ENCODE assay signal across 25 cellular contexts in the genomic region with DNA sequence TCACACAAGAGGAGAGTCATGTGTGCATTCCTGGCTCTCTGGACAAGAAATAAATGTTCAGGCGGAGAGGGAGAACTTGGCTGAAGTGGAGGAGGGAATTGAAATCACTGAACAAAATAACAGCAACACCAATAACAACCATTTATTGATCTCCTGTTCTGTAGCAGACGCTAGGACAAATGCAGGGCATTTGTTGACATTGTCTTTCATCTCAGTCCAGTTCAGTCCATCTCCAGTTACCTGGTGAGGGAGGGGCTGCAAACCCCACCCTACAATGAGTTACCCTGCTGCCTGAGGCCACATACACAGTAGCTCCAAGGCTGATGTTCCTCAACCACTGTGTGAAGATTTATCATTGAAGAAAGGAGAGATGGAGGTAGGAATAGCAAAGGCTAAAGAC. TPM values are rescaled to one million over a fixed set of nuclear protein-coding genes. Genes with fewer than 3 reads are reported as not detected.
A peak's percentile ranks its signal among the peaks of the same experiment; 100 is the strongest.
DNase-seq lines count a peak whose midpoint lies in the region; ATAC-seq, FAIRE-seq and TF ChIP-seq lines count a peak whose summit lies in the region.
"Had no signal": no experiment of that assay in that cellular context is flagged by ENCODE, and none has a peak within 500 bp of the region (broad histone marks: within the 10 kb centered on the region; RNA-seq: fewer than 3 reads in every experiment).

No MANE protein-coding gene starts in this region.

- no peak overlapping the region for H4K5ac ChIP-seq in H1 (ENCODE audit: insufficient read length, low read depth, low read length)

- ATAC-seq in right lobe of liver, result peak; percentile 36 to 59 (median 52)
- no peak for ATAC-seq in GM18867 (IDR thresholded peaks at IDR 0.05; ENCODE audit: unreplicated experiment)
- ATAC-seq: HCT116 had no signal

- H2BK12ac ChIP-seq in H1 (ENCODE audit: low read depth, low read length), result no peak overlapping the region

- no peak for TF ChIP-seq EP300 in H1 (IDR thresholded peaks at IDR 0.05; ENCODE audit: borderline replicate concordance in 1 of 2, low read depth in 2 of 2, low read length in 2 of 2)

- H2BK120ac ChIP-seq in H1 (replicated peaks; ENCODE audit: low read depth, low read length), result no peak overlapping the region

- H3K14ac ChIP-seq in H1 (ENCODE audit: insufficient read length), result no peak overlapping the region

- POLR2A ChIA-PET in H1 (lab: Charles Lee; ENCODE audit: partially characterized antibody), result no interaction called here

- H3K79me1 ChIP-seq in H1 (ENCODE audit: low read depth, low read length), result no peaks in the 10 kb centered on the region

- H3K23ac ChIP-seq in H1 (ENCODE audit: insufficient read length), result no peak overlapping the region

- no peak overlapping the region for H4K8ac ChIP-seq in H1 (ENCODE audit: extremely low read depth, insufficient read depth, low read length)

- no peak overlapping the region for H3K9ac ChIP-seq in H1 (replicated peaks in 1 of 4; ENCODE audit: extremely low read depth in 1 of 4, low read depth in 3 of 4, low read length in 3 of 4)
- H3K9ac ChIP-seq: BLaER1 treated with 17β-estradiol and CSF1 and Interleukin-3, amounts not matched to agents 10 nM and 100 nM; GM23248 had no signal

- TF ChIP-seq POLR2A in H1 (IDR thresholded peaks at IDR 0.05; ENCODE audit: control extremely low read depth in 1 of 2, low read depth in 2 of 2, low read length in 2 of 2), result no peak
- TF ChIP-seq POLR2A in right lobe of liver (IDR thresholded peaks at IDR 0.05), result no peak

- H3K4me1 ChIP-seq in H1 (replicated peaks in 1 of 4; ENCODE audit: control insufficient read depth in 3 of 4, insufficient read depth in 4 of 4, low read length in 3 of 4) (no peaks in the 10 kb centered on the region), right lobe of liver (peaks cover 0 to 34% (median 16%) of the 10 kb centered on the region in 4 donors)
- H3K4me1 ChIP-seq: BE2C had no signal

- H4K20me1 ChIP-seq in H1 (replicated peaks in 1 of 2; ENCODE audit: control insufficient read depth in 1 of 2, insufficient read depth in 2 of 2, low read length in 2 of 2), result peaks cover 0 to 2% of the 10 kb centered on the region in 2 experiments
- H4K20me1 ChIP-seq: BLaER1 treated with 17β-estradiol and CSF1 and Interleukin-3, amounts not matched to agents 10 nM and 100 nM had no signal

- no peaks in the 10 kb centered on the region for H3K9me3 ChIP-seq in H1 (ENCODE audit: insufficient read depth in 2 of 2, low read depth in 1 of 2, low read length in 1 of 2)
- no peaks in the 10 kb centered on the region for H3K9me3 ChIP-seq in right lobe of liver
- H3K9me3 ChIP-seq: BE2C; BLaER1 treated with 17β-estradiol and CSF1 and Interleukin-3, amounts not matched to agents 10 nM and 100 nM had no signal

- TF ChIP-seq CTCF in H1 (IDR thresholded peaks at IDR 0.05; ENCODE audit: control extremely low read depth in 1 of 3, insufficient read depth in 1 of 3, low read depth in 1 of 3, low read length in 3 of 3) (no peak), right lobe of liver (IDR thresholded peaks at IDR 0.05) (no peak)

- no peak overlapping the region for H3K4ac ChIP-seq in H1 (replicated peaks; ENCODE audit: insufficient read length, low read depth, low read length)

- H4K91ac ChIP-seq in H1 (replicated peaks; ENCODE audit: insufficient read length, low read length), result no peak overlapping the region

- CTCF ChIA-PET in H1 (lab: Charles Lee; ENCODE audit: partially characterized antibody), result interaction anchor here (0.6 to 4.0 kb wide), 5 partner anchors 12 to 27 kb away, joined by 3 to 33 read pairs (median 4); a partner anchor contains a TSS

- H3K36me3 ChIP-seq in H1 (ENCODE audit: control insufficient read depth in 2 of 4, insufficient read depth in 4 of 4, low read length in 3 of 4), result no peaks in the 10 kb centered on the region
- H3K36me3 ChIP-seq in right lobe of liver, result no peaks in the 10 kb centered on the region
- H3K36me3 ChIP-seq: BE2C; BLaER1 treated with 17β-estradiol and CSF1 and Interleukin-3, amounts not matched to agents 10 nM and 100 nM had no signal

- no peak overlapping the region for H2BK20ac ChIP-seq in H1 (ENCODE audit: low read length)

- intact Hi-C loops in right lobe of liver (cut with DNase I), result no loop called here

- no peaks in the 10 kb centered on the region for H3K27me3 ChIP-seq in H1 (replicated peaks in 1 of 4; ENCODE audit: control insufficient read depth in 3 of 4, extremely low read depth in 1 of 4, insufficient read depth in 3 of 4, low read length in 3 of 4)
- H3K27me3 ChIP-seq in right lobe of liver, result no peaks in the 10 kb centered on the region
- H3K27me3 ChIP-seq: BE2C; BLaER1 treated with 17β-estradiol and CSF1 and Interleukin-3, amounts not matched to agents 10 nM and 100 nM had no signal

- H2BK5ac ChIP-seq in H1 (ENCODE audit: low read depth, low read length), result no peak overlapping the region

- no peak overlapping the region for H2AFZ ChIP-seq in H1 (ENCODE audit: low read length)
- H2AFZ ChIP-seq: GM23248 had no signal

- FAIRE-seq in H1 (lab: Jason Lieb, UNC), result no peak
- FAIRE-seq: A204.1, GM12892, GM19239 had no signal

- TF ChIP-seq RAD21 in H1 (IDR thresholded peaks at IDR 0.05 in 1 of 2, conservative IDR thresholded peaks at IDR 0.05 in 1 of 2; ENCODE audit: low read depth in 2 of 2, low read length in 2 of 2), result no peak

- no peaks in the 10 kb centered on the region for H3K79me2 ChIP-seq in H1 (ENCODE audit: control insufficient read depth in 1 of 2, insufficient read depth in 2 of 2, low read length in 2 of 2)

- H3K23me2 ChIP-seq in H1 (ENCODE audit: low read depth, low read length), result no peaks in the 10 kb centered on the region

- no peak overlapping the region for H3K56ac ChIP-seq in H1 (replicated peaks; ENCODE audit: insufficient read length, low read depth, low read length)

- DNase-seq in NCI-H146 treated with DMSO at 0.1 percent for 48 hours (lab: John Stamatoyannopoulos, UW; ENCODE audit: unreplicated experiment) (peak; percentile 21), H1 (ENCODE audit: low read depth in 1 of 2, low spot score in 2 of 2) (no peak), right lobe of liver (no peak), 8988T (no peak), SHP77 (lab: John Stamatoyannopoulos, UW) (no peak)
- DNase-seq: ACHN; AML-193; BE2C; CD4-positive, alpha-beta T cell; CD8-positive, alpha-beta memory T cell; DMS53; DMS79 treated with DMSO at 0.1 percent for 48 hours; GF-D8; GM23248; H9 had no signal

- H2BK15ac ChIP-seq in H1 (ENCODE audit: low read length), result no peak overlapping the region

- no peak overlapping the region for H3K4me2 ChIP-seq in H1 (ENCODE audit: insufficient read depth in 1 of 2, low read depth in 2 of 2, low read length in 2 of 2)
- H3K4me2 ChIP-seq: BLaER1 treated with 17β-estradiol and CSF1 and Interleukin-3, amounts not matched to agents 10 nM and 100 nM had no signal

- WGBS in H1 (ENCODE audit: extremely low coverage in 1 of 2, insufficient coverage in 1 of 2, insufficient read length in 1 of 2, insufficient replicate concordance in 2 of 2, low coverage in 1 of 2, low lambda C conversion rate in 2 of 2, missing lambda C conversion rate in 1 of 2), 2 experiments, result 96% methylated on average over 2 of the region's 2 CpGs; no CpG with 5 or more reads in 1 of the 2 experiments
- 24% methylated on average over 2 of the region's 2 CpGs for WGBS in right lobe of liver (ENCODE audit: insufficient coverage, low coverage, low lambda C conversion rate, missing lambda C conversion rate)

- H3K4me3 ChIP-seq in H1 (ENCODE audit: extremely low read depth in 1 of 4, insufficient read depth in 2 of 4, low read depth in 3 of 4, low read length in 4 of 4) (no peak overlapping the region), right lobe of liver (no peak overlapping the region)
- H3K4me3 ChIP-seq: BLaER1 treated with 17β-estradiol and CSF1 and Interleukin-3, amounts not matched to agents 10 nM and 100 nM; GM23248 had no signal

- no peak overlapping the region for H3K18ac ChIP-seq in H1 (ENCODE audit: extremely low read depth, low read length)

- 0 out of 2 replicates have a peak overlapping the region, but pooled peaks have one; percentile 24 for H2AK5ac ChIP-seq in H1 (ENCODE audit: low read depth, low read length)

- H3K27ac ChIP-seq in H1 (ENCODE audit: low read depth, low read length) (no peak overlapping the region), right lobe of liver (peak overlapping the region in 1 of 3 donors; percentile 47)
- H3K27ac ChIP-seq: BLaER1 treated with 17β-estradiol and CSF1 and Interleukin-3, amounts not matched to agents 10 nM and 100 nM; GM23248 had no signal

RNA-seq across cellular contexts. Expression of a gene that starts 27.3 kb away (rescaled TPM):
- total RNA-seq in H1 (2021; fragmentation: NEBNext Ultra II Directional; extraction: Animal tissue kit (Norgen Biotek cat#: 25700)), result 1.3 and 1.4 TPM in 2 replicates
- 1.7 and 2.3 TPM in 2 replicates for polyA plus RNA-seq in H1 (2011; rRNA removed)
- 2.7 TPM for polyA plus RNA-seq in H1 (2011; cell fraction: cytosol; rRNA removed)
- 9.9 TPM for polyA plus RNA-seq in H1 (2011; cell fraction: nucleus; rRNA removed)
- 1.8 to 2.6 TPM (median 2.4 TPM) in 4 replicates for polyA plus RNA-seq in H1 (2012, experiment 1 of 2)
- polyA plus RNA-seq in H1 (2012, experiment 2 of 2), result 0.72 TPM
- polyA plus RNA-seq in H1 (2013, experiment 1 of 2), result 1.0 TPM
- polyA plus RNA-seq in H1 (2013, experiment 2 of 2), result 0.72 TPM
- polyA minus RNA-seq in H1 (2011; rRNA and poly(A)+ RNA removed), result 0.34 and 1.1 TPM in 2 replicates
- 0.95 TPM for polyA minus RNA-seq in H1 (2011; cell fraction: cytosol; rRNA and poly(A)+ RNA removed)
- polyA minus RNA-seq in H1 (2011; cell fraction: nucleus; rRNA and poly(A)+ RNA removed), result 3.7 TPM
- 10 to 100 TPM in 4 of 6 experiments, 1 to 10 TPM in 2; 5.0 to 35.7 (median 13.5) TPM for total RNA-seq in right lobe of liver
- total RNA-seq: GM23248 had no signal
- polyA plus RNA-seq: GM23248 had no signal

RNA-seq across cellular contexts. Expression of a gene that starts 30.6 kb away (rescaled TPM):
- total RNA-seq in H1 (2021; fragmentation: NEBNext Ultra II Directional; extraction: Animal tissue kit (Norgen Biotek cat#: 25700)), result not detected in 2 replicates
- polyA plus RNA-seq in H1 (2011; rRNA removed), result not detected in 2 replicates
- polyA plus RNA-seq in H1 (2011; cell fraction: cytosol; rRNA removed), result not detected
- not detected for polyA plus RNA-seq in H1 (2011; cell fraction: nucleus; rRNA removed)
- polyA plus RNA-seq in H1 (2012, experiment 1 of 2), result 0.31 TPM in 1 of 4 replicates, not detected in the others
- polyA plus RNA-seq in H1 (2012, experiment 2 of 2), result not detected
- not detected for polyA plus RNA-seq in H1 (2013, experiment 1 of 2)
- not detected for polyA plus RNA-seq in H1 (2013, experiment 2 of 2)
- not detected in 2 replicates for polyA minus RNA-seq in H1 (2011; rRNA and poly(A)+ RNA removed)
- polyA minus RNA-seq in H1 (2011; cell fraction: cytosol; rRNA and poly(A)+ RNA removed), result not detected
- not detected for polyA minus RNA-seq in H1 (2011; cell fraction: nucleus; rRNA and poly(A)+ RNA removed)
- total RNA-seq in right lobe of liver, result under 1 TPM; 0.22 to 0.86 (median 0.52) TPM
- total RNA-seq: CD4-positive, alpha-beta T cell; CD8-positive, alpha-beta memory T cell; Daoy; G401; GM23248; H4; H9 had no signal
- polyA plus RNA-seq: CD14-positive monocyte; CD8-positive, alpha-beta memory T cell; GM23248 had no signal

RNA-seq across cellular contexts. Expression of a gene that starts 41.3 kb away (rescaled TPM):
- total RNA-seq in H1 (2021; fragmentation: NEBNext Ultra II Directional; extraction: Animal tissue kit (Norgen Biotek cat#: 25700)), result not detected in 2 replicates
- not detected in 2 replicates for polyA plus RNA-seq in H1 (2011; rRNA removed)
- polyA plus RNA-seq in H1 (2011; cell fraction: cytosol; rRNA removed), result not detected
- polyA plus RNA-seq in H1 (2011; cell fraction: nucleus; rRNA removed), result not detected
- polyA plus RNA-seq in H1 (2012, experiment 1 of 2), result 0.21 to 0.53 TPM (median 0.42 TPM) in 3 of 4 replicates, not detected in the other
- polyA plus RNA-seq in H1 (2012, experiment 2 of 2), result not detected
- polyA plus RNA-seq in H1 (2013, experiment 1 of 2), result not detected
- polyA plus RNA-seq in H1 (2013, experiment 2 of 2), result not detected
- polyA minus RNA-seq in H1 (2011; rRNA and poly(A)+ RNA removed), result not detected in 2 replicates
- polyA minus RNA-seq in H1 (2011; cell fraction: cytosol; rRNA and poly(A)+ RNA removed), result not detected
- polyA minus RNA-seq in H1 (2011; cell fraction: nucleus; rRNA and poly(A)+ RNA removed), result not detected
- total RNA-seq in right lobe of liver, result not detected
- total RNA-seq: CD4-positive, alpha-beta T cell; CD8-positive, alpha-beta memory T cell; Daoy; G401; GM23248; H4; H9 had no signal
- polyA plus RNA-seq: CD8-positive, alpha-beta memory T cell; GM23248 had no signal
